In the genomic region with DNA sequence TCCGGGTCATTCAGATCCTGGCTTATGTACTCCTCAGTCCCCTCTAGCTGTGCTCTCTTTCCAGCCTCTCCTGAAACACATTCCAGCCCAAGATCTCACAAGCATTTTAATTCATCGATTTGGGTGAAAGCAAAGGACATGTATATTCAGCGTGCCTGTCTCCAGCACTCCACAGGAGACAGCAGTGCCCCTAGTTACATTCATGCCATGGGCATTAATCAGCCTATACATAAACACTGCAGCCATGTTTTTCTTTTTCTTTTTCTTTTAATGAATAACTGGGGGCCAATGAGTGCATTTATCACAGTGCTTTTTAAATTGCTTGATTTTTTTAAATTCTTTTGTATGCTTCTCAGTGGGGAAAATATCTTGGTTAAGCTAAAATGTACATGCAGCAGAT, we compare ENCODE assay signal across 17 cellular contexts.
"Had no signal": no experiment of that assay in that cellular context is flagged by ENCODE, and none has a peak within 500 bp of the region (broad histone marks: within the 10 kb centered on the region; RNA-seq: fewer than 3 reads in every experiment).

No MANE protein-coding gene starts in this region.

- H3K9me3 Mint-ChIP-seq: activated T-helper 2 cell treated with anti-CD3 and anti-CD28 coated beads, Interferon-gamma antibody, Interleukin-2, Interleukin-4, amounts not matched to agents 10 μg/mL and 5 μg/mL and 100 μg/mL, durations not matched to agents 14 hours and 24 hours and 36 hours had no signal

- H3K36me3 ChIP-seq: gastrocnemius medialis, heart right ventricle, neural progenitor cell, thyroid gland had no signal

- H3K27me3 ChIP-seq: gastrocnemius medialis, heart right ventricle, neural progenitor cell, thyroid gland had no signal

- H3K4me3 ChIP-seq: gastrocnemius medialis, heart right ventricle, neural progenitor cell, thyroid gland had no signal

- H3K27ac Mint-ChIP-seq: activated naive CD4-positive, alpha-beta T cell treated with anti-CD3 and anti-CD28 coated beads for 36 hours; activated naive CD8-positive, alpha-beta T cell treated with anti-CD3 and anti-CD28 coated beads, Interleukin-2, amount 50 U/mL, for 24 hours; activated T-helper 2 cell treated with anti-CD3 and anti-CD28 coated beads, Interferon-gamma antibody, Interleukin-2, Interleukin-4, amounts not matched to agents 10 μg/mL and 5 μg/mL and 100 μg/mL, durations not matched to agents 14 hours and 24 hours and 36 hours; dendritic cell treated with granulocyte-macrophage colony-stimulating factor and Interleukin-4, amounts not matched to agents 40 ng/mL and 50 ng/mL, for 4 days; endodermal cell; neural progenitor cell; stimulated activated naive B cell treated with anti-CD40 and anti-IgM and Interleukin-4, amounts not matched to agents 10 μg/mL and 1 μg/mL and 100 μg/mL, for 72 hours had no signal

- H3K4me1 ChIP-seq: gastrocnemius medialis, heart right ventricle, neural progenitor cell, thyroid gland had no signal

- H3K4me3 Mint-ChIP-seq: activated naive CD4-positive, alpha-beta T cell treated with anti-CD3 and anti-CD28 coated beads for 36 hours; activated naive CD8-positive, alpha-beta T cell treated with anti-CD3 and anti-CD28 coated beads, Interleukin-2, amount 50 U/mL, for 24 hours; central memory CD8-positive, alpha-beta T cell; dendritic cell treated with granulocyte-macrophage colony-stimulating factor and Interleukin-4, amounts not matched to agents 40 ng/mL and 50 ng/mL, for 4 days; endodermal cell; neural progenitor cell; stimulated activated naive B cell treated with anti-CD40 and anti-IgM and Interleukin-4, amounts not matched to agents 10 μg/mL and 1 μg/mL and 100 μg/mL, for 72 hours had no signal

- H3K4me1 Mint-ChIP-seq: activated naive CD8-positive, alpha-beta T cell treated with anti-CD3 and anti-CD28 coated beads, Interleukin-2, amount 50 U/mL, for 24 hours; endodermal cell; neural progenitor cell; stimulated activated naive B cell treated with anti-CD40 and anti-IgM and Interleukin-4, amounts not matched to agents 10 μg/mL and 1 μg/mL and 100 μg/mL, for 72 hours had no signal

- H3K36me3 Mint-ChIP-seq: neural progenitor cell had no signal

- H3K9me3 ChIP-seq: gastrocnemius medialis, thyroid gland had no signal

- ATAC-seq: activated CD4-positive, CD25-positive, alpha-beta regulatory T cell treated with anti-CD3 and anti-CD28 coated beads, Interleukin-2, amount 50 U/mL, for 24 hours; activated naive CD8-positive, alpha-beta T cell treated with anti-CD3 and anti-CD28 coated beads, Interleukin-2, amount 50 U/mL, for 24 hours; gastrocnemius medialis; heart right ventricle; left lobe of liver; stimulated activated naive B cell treated with anti-CD40 and anti-IgM and Interleukin-4, amounts not matched to agents 10 μg/mL and 1 μg/mL and 100 μg/mL, for 72 hours had no signal

- H3K27me3 Mint-ChIP-seq: activated naive CD8-positive, alpha-beta T cell treated with anti-CD3 and anti-CD28 coated beads, Interleukin-2, amount 50 U/mL, for 24 hours; dendritic cell treated with granulocyte-macrophage colony-stimulating factor and Interleukin-4, amounts not matched to agents 40 ng/mL and 50 ng/mL, for 4 days had no signal

- DNase-seq: activated CD4-positive, alpha-beta T cell treated with anti-CD3 and anti-CD28 coated beads, Interleukin-2, amount 50 U/mL, for 48 hours; activated naive CD4-positive, alpha-beta T cell treated with anti-CD3 and anti-CD28 coated beads for 36 hours; activated naive CD8-positive, alpha-beta T cell treated with anti-CD3 and anti-CD28 coated beads, Interleukin-2, amount 50 U/mL, for 24 hours; activated T-cell treated with anti-CD3 and anti-CD28 coated beads, Interleukin-2, amount 50 U/mL, for 1 hour; endodermal cell; gastrocnemius medialis; heart right ventricle; retina; stimulated activated CD4-positive, alpha-beta T cell treated with anti-CD3 and anti-CD28 coated beads, Interleukin-2, amount 100 ng/mL, for 48 hours; stimulated activated naive B cell treated with anti-CD40 and anti-IgM and Interleukin-4, amounts not matched to agents 10 μg/mL and 1 μg/mL and 100 μg/mL, for 72 hours; thyroid gland had no signal
